In the genomic region with DNA sequence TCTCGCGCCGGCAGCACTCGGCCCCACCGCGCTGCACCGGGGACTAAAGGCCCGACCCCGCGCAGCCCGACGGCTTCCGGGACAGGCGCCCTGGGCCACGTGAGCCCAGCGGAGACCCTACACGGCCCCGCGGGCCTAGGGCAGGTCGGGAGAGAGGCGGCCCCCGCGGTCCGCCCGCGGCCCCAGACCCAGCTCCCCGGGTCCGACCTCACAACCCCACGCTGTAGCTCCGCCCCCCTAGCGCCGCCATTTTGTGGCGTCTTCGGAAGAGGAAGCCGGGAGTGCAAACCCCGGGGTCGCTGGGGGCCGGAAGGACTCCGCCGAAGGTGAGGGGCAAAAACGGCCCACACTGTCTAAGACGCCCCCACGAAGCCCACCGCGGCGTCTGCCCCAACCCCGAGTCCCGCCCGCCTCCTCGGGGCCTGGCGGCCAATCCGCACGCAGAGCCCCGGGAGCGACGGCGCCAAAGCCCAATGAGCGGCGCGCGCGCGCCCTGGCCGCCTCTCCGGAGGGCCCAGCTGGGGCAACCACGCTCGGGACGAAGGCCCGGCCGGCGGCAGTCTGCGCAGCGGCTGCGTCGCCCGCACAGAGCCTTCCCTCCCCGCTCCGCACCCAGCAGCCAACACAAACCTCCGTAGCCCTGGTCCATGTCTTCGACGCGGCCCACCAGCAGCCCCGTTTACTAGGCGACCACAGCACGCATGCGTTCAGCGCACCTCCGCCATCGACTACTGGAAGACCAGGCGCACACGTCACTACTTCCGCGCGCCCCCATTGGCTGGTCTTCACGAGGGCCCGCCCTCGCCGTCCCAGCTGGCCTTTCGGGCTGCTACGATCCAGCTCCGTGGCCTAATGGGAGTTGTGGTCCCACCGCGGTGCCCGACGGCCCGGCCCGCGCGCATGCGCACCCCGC, we compare ENCODE assay signal across 2 cellular contexts.
A peak's percentile ranks its signal among the peaks of the same experiment; 100 is the strongest.
TF ChIP-seq lines count a peak whose summit lies in the region.

A gene (minus strand): TSS at position 705 of the 913 bp plus-strand sequence. CDS start 56 bp downstream, at position 649.

TF ChIP-seq in HEK293, 187 proteins besides CTCF, POLR2A, EP300 and RAD21 (continued from another document and continues in another):
- TF ChIP-seq, protein P1, sequence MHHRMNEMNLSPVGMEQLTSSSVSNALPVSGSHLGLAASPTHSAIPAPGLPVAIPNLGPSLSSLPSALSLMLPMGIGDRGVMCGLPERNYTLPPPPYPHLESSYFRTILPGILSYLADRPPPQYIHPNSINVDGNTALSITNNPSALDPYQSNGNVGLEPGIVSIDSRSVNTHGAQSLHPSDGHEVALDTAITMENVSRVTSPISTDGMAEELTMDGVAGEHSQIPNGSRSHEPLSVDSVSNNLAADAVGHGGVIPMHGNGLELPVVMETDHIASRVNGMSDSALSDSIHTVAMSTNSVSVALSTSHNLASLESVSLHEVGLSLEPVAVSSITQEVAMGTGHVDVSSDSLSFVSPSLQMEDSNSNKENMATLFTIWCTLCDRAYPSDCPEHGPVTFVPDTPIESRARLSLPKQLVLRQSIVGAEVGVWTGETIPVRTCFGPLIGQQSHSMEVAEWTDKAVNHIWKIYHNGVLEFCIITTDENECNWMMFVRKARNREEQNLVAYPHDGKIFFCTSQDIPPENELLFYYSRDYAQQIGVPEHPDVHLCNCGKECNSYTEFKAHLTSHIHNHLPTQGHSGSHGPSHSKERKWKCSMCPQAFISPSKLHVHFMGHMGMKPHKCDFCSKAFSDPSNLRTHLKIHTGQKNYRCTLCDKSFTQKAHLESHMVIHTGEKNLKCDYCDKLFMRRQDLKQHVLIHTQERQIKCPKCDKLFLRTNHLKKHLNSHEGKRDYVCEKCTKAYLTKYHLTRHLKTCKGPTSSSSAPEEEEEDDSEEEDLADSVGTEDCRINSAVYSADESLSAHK (tag by site-specific recombination; IDR thresholded peaks at IDR 0.05): no peak
- no peak for TF ChIP-seq ZNF558 (tag by site-specific recombination; IDR thresholded peaks at IDR 0.05)
- TF ChIP-seq ZNF24 (tag by site-specific recombination; IDR thresholded peaks at IDR 0.05): no peak
- no peak for TF ChIP-seq WT1 (tag by site-specific recombination; IDR thresholded peaks at IDR 0.05)
- TF ChIP-seq, protein P2, sequence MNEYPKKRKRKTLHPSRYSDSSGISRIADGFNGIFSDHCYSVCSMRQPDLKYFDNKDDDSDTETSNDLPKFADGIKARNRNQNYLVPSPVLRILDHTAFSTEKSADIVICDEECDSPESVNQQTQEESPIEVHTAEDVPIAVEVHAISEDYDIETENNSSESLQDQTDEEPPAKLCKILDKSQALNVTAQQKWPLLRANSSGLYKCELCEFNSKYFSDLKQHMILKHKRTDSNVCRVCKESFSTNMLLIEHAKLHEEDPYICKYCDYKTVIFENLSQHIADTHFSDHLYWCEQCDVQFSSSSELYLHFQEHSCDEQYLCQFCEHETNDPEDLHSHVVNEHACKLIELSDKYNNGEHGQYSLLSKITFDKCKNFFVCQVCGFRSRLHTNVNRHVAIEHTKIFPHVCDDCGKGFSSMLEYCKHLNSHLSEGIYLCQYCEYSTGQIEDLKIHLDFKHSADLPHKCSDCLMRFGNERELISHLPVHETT (tag by site-specific recombination; IDR thresholded peaks at IDR 0.05): no peak
- TF ChIP-seq, protein P3, sequence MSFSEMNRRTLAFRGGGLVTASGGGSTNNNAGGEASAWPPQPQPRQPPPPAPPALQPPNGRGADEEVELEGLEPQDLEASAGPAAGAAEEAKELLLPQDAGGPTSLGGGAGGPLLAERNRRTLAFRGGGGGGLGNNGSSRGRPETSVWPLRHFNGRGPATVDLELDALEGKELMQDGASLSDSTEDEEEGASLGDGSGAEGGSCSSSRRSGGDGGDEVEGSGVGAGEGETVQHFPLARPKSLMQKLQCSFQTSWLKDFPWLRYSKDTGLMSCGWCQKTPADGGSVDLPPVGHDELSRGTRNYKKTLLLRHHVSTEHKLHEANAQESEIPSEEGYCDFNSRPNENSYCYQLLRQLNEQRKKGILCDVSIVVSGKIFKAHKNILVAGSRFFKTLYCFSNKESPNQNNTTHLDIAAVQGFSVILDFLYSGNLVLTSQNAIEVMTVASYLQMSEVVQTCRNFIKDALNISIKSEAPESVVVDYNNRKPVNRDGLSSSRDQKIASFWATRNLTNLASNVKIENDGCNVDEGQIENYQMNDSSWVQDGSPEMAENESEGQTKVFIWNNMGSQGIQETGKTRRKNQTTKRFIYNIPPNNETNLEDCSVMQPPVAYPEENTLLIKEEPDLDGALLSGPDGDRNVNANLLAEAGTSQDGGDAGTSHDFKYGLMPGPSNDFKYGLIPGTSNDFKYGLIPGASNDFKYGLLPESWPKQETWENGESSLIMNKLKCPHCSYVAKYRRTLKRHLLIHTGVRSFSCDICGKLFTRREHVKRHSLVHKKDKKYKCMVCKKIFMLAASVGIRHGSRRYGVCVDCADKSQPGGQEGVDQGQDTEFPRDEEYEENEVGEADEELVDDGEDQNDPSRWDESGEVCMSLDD (tag by site-specific recombination; IDR thresholded peaks at IDR 0.05): peak; percentile 46; the same call in 1 of the 2 replicates
- no peak for TF ChIP-seq ZNF302 (tag by site-specific recombination; IDR thresholded peaks at IDR 0.05; ENCODE audit: low read depth)
- no peak for TF ChIP-seq ZNF132 (tag by site-specific recombination; IDR thresholded peaks at IDR 0.05; ENCODE audit: borderline replicate concordance)
- no peak for TF ChIP-seq ZNF366 (tag by site-specific recombination; conservative IDR thresholded peaks at IDR 0.05)
- no peak for TF ChIP-seq ZEB2 (tag by site-specific recombination; IDR thresholded peaks at IDR 0.05)
- no peak for TF ChIP-seq HOXD13 (CRISPR knock-in tag; IDR thresholded peaks at IDR 0.05; ENCODE audit: borderline replicate concordance)
- TF ChIP-seq GFI1B (tag by site-specific recombination; IDR thresholded peaks at IDR 0.05): no peak
- TF ChIP-seq GLI2 (tag by site-specific recombination; IDR thresholded peaks at IDR 0.05; ENCODE audit: borderline replicate concordance, low read depth): no peak
- no peak for TF ChIP-seq ZNF292 (tag by site-specific recombination; IDR thresholded peaks at IDR 0.05; ENCODE audit: borderline replicate concordance, low read depth)
- TF ChIP-seq YY1 (tag by site-specific recombination; IDR thresholded peaks at IDR 0.05): peak; percentile 67
- TF ChIP-seq ZNF791 (tag by site-specific recombination; IDR thresholded peaks at IDR 0.05): no peak
- TF ChIP-seq, protein P4, sequence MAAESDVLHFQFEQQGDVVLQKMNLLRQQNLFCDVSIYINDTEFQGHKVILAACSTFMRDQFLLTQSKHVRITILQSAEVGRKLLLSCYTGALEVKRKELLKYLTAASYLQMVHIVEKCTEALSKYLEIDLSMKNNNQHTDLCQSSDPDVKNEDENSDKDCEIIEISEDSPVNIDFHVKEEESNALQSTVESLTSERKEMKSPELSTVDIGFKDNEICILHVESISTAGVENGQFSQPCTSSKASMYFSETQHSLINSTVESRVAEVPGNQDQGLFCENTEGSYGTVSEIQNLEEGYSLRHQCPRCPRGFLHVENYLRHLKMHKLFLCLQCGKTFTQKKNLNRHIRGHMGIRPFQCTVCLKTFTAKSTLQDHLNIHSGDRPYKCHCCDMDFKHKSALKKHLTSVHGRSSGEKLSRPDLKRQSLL (tag by site-specific recombination; IDR thresholded peaks at IDR 0.05): no peak; the same call in 1 of the 2 replicates
- 0 out of 2 replicates have a peak, but pooled peaks have one; percentile 11 for TF ChIP-seq KLF8 (tag by site-specific recombination; IDR thresholded peaks at IDR 0.05)
- TF ChIP-seq, protein P5, sequence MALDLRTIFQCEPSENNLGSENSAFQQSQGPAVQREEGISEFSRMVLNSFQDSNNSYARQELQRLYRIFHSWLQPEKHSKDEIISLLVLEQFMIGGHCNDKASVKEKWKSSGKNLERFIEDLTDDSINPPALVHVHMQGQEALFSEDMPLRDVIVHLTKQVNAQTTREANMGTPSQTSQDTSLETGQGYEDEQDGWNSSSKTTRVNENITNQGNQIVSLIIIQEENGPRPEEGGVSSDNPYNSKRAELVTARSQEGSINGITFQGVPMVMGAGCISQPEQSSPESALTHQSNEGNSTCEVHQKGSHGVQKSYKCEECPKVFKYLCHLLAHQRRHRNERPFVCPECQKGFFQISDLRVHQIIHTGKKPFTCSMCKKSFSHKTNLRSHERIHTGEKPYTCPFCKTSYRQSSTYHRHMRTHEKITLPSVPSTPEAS (tag by site-specific recombination; IDR thresholded peaks at IDR 0.05): no peak

TF ChIP-seq in neural cell, 6 proteins besides CTCF, POLR2A, EP300 and RAD21 (continued from another document):
- TF ChIP-seq, protein P6, sequence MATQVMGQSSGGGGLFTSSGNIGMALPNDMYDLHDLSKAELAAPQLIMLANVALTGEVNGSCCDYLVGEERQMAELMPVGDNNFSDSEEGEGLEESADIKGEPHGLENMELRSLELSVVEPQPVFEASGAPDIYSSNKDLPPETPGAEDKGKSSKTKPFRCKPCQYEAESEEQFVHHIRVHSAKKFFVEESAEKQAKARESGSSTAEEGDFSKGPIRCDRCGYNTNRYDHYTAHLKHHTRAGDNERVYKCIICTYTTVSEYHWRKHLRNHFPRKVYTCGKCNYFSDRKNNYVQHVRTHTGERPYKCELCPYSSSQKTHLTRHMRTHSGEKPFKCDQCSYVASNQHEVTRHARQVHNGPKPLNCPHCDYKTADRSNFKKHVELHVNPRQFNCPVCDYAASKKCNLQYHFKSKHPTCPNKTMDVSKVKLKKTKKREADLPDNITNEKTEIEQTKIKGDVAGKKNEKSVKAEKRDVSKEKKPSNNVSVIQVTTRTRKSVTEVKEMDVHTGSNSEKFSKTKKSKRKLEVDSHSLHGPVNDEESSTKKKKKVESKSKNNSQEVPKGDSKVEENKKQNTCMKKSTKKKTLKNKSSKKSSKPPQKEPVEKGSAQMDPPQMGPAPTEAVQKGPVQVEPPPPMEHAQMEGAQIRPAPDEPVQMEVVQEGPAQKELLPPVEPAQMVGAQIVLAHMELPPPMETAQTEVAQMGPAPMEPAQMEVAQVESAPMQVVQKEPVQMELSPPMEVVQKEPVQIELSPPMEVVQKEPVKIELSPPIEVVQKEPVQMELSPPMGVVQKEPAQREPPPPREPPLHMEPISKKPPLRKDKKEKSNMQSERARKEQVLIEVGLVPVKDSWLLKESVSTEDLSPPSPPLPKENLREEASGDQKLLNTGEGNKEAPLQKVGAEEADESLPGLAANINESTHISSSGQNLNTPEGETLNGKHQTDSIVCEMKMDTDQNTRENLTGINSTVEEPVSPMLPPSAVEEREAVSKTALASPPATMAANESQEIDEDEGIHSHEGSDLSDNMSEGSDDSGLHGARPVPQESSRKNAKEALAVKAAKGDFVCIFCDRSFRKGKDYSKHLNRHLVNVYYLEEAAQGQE (IDR thresholded peaks at IDR 0.05; ENCODE audit: borderline replicate concordance): peak; percentile 46
- TF ChIP-seq SMC3 (conservative IDR thresholded peaks at IDR 0.05; ENCODE audit: poor library complexity): no peak
TF ChIP-seq in neural cell: peak in this region for 3.
